ENCODE assay signal across 1 cellular context in the genomic region with DNA sequence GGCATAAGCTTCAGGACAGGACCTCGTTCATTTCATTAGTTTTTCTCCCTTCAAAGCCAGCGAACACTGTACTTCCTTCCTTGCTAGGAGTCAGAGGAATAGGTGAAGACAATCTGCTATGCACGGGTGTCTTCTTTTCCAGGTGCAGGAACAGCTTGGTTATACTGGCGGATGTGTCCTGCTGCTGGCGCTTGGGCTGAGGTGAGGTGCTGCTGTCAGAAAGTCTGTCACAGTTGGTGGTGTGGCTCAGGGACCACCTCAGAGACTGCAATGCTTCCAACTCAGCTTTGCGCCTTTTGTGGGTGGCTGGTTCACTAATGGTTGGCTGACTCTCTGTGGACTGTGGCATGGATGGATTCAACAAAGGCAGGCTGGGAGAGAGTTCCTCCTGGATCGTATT.
A peak's percentile ranks its signal among the peaks of the same experiment; 100 is the strongest.
TF ChIP-seq lines count a peak whose summit lies in the region.

No MANE protein-coding gene starts in this region.

TF ChIP-seq in K562, 482 proteins besides CTCF, POLR2A, EP300 and RAD21:
- TF ChIP-seq USF2 (CRISPR knock-in tag; IDR thresholded peaks at IDR 0.05) (no peak), ZBTB33 (CRISPR knock-in tag; IDR thresholded peaks at IDR 0.05) (peak; percentile 65; the same call in 1 of the 2 replicates)
